16 cellular contexts compared by ENCODE assay signal in the genomic region with DNA sequence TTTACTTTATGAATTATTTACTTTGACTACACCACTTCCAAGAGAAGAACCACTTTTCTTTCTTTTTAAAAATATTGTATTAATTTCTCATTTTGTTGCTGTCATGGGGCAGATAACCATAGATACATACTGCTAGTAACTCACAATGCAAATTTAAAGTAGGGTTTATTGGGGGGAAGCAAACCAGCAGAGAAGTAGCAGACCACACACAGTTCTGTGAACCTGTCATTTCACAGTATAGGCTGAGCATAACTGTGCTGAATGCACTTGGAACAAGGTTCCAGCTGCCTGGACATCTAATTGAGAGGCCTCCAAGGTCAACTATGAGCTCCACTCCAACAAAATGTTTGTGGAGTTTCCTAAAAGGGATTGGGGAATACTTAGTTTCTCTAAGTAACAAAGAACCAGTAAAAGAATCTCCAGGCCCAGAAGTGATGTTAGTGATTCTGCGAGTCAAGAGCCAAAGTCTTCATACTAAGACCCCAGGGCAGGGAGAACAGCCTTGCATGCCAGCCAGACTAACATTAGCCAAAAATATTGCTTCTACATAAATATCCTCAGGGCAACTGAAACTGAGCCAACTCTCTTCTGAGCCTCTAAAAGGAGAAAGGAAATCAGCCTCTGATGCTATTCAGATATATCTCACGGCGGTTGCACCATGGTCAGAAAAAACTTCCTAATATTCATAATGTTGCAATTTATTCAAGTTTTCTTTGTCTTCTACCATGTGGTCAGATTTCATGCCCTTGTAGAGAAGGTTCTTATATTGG.
DNase-seq lines count a peak whose midpoint lies in the region; ATAC-seq, FAIRE-seq and TF ChIP-seq lines count a peak whose summit lies in the region.
"Had no signal": no experiment of that assay in that cellular context is flagged by ENCODE, and none has a peak within 500 bp of the region (broad histone marks: within the 10 kb centered on the region; RNA-seq: fewer than 3 reads in every experiment).

No MANE protein-coding gene starts in this region.

- H3K27ac ChIP-seq in ascending aorta (peak overlapping the region; percentile 54 to 57), thoracic aorta (peak overlapping the region; percentile 44), psoas muscle (no peak overlapping the region), kidney (ENCODE audit: low read depth in 2 of 2, low read length in 2 of 2) (no peak overlapping the region)

- peak overlapping the region in 1 of 2 donors; percentile 4 for H3K4me3 ChIP-seq in ascending aorta
- H3K4me3 ChIP-seq in thoracic aorta: no peak overlapping the region
- no peak overlapping the region for H3K4me3 ChIP-seq in psoas muscle
- H3K4me3 ChIP-seq in kidney (ENCODE audit: low read length in 2 of 2): no peak overlapping the region

- no peak for TF ChIP-seq CTCF in ascending aorta (IDR thresholded peaks at IDR 0.05)
- no peak for TF ChIP-seq CTCF in thoracic aorta (IDR thresholded peaks at IDR 0.05)
- TF ChIP-seq CTCF in psoas muscle (IDR thresholded peaks at IDR 0.05): no peak
- no peak for TF ChIP-seq CTCF in kidney (IDR thresholded peaks at IDR 0.05; ENCODE audit: borderline replicate concordance, extremely low read depth, insufficient read depth)

- DNase-seq in MV-4-11 (lab: John Stamatoyannopoulos, UW) (peak; percentile 1), ascending aorta (ENCODE audit: low spot score in 2 of 2) (no peak), thoracic aorta (ENCODE audit: low spot score) (no peak), psoas muscle (no peak), kidney (no peak)
- no peak for DNase-seq in activated CD4-positive, CD25-positive, alpha-beta regulatory T cell treated with anti-CD3 and anti-CD28 coated beads, Interleukin-2, amount 50 U/mL, for 72 hours
- DNase-seq: activated naive CD4-positive, alpha-beta T cell treated with anti-CD3 and anti-CD28 coated beads, Interleukin-2, amount 10 ng/mL, durations not matched to agents 7 days and 5 days; CD4-positive, alpha-beta memory T cell; cerebellar nuclear complex; erythroblast; GDM1; NCI-H524; occipital lobe; Right ventricle myocardium superior; small intestine had no signal

- H3K4me1 ChIP-seq in ascending aorta (peaks cover 5 to 8% of the 10 kb centered on the region in 2 donors), thoracic aorta (ENCODE audit: control insufficient read depth in 1 of 2, low read depth in 2 of 2) (peaks cover 7 to 9% of the 10 kb centered on the region in 2 donors), psoas muscle (no peaks in the 10 kb centered on the region), kidney (ENCODE audit: control insufficient read depth in 1 of 2, insufficient read depth in 1 of 2, low read depth in 1 of 2, low read length in 2 of 2) (no peaks in the 10 kb centered on the region)

- FAIRE-seq in kidney (lab: Jason Lieb, UNC): no peak

- intact Hi-C loops in ascending aorta (cut with DNase I) (loop anchor here (5.0 kb wide), 1 partner anchor 42 kb away; no protein-coding TSS in a partner anchor), psoas muscle (cut with DNase I) (no loop called here), kidney (cut with DNase I) (no loop called here)

- peak; percentile 46 for ATAC-seq in GM21529 (IDR thresholded peaks at IDR 0.05; ENCODE audit: unreplicated experiment)
- ATAC-seq in thoracic aorta (ENCODE audit: insufficient number of reproducible peaks, low FRiP score, low read depth): no peak
- ATAC-seq in psoas muscle: no peak

- H3K27me3 ChIP-seq in ascending aorta (no peaks in the 10 kb centered on the region), thoracic aorta (replicated peaks; ENCODE audit: insufficient read depth) (no peaks in the 10 kb centered on the region), psoas muscle (ENCODE audit: insufficient read depth in 3 of 3, low read length in 2 of 3) (no peaks in the 10 kb centered on the region)

- WGBS in psoas muscle, 3 donors: 65 to 85% (median 71%) methylated on average over 3 of the region's 3 CpGs

- no peaks in the 10 kb centered on the region for H3K36me3 ChIP-seq in ascending aorta
- no peaks in the 10 kb centered on the region for H3K36me3 ChIP-seq in thoracic aorta
- H3K36me3 ChIP-seq in psoas muscle (ENCODE audit: insufficient read depth in 1 of 2, low read depth in 1 of 2): no peaks in the 10 kb centered on the region
- H3K36me3 ChIP-seq in kidney (ENCODE audit: control insufficient read depth in 1 of 2, insufficient read depth in 2 of 2, low read length in 2 of 2): no peaks in the 10 kb centered on the region

- no peaks in the 10 kb centered on the region for H3K9me3 ChIP-seq in ascending aorta
- no peaks in the 10 kb centered on the region for H3K9me3 ChIP-seq in thoracic aorta
- H3K9me3 ChIP-seq in psoas muscle: no peaks in the 10 kb centered on the region
- no peaks in the 10 kb centered on the region for H3K9me3 ChIP-seq in kidney (ENCODE audit: control insufficient read depth in 1 of 2, low read length in 2 of 2)

- H3K9ac ChIP-seq in kidney (ENCODE audit: low read length in 2 of 2): no peak overlapping the region

Comparison
In these comparisons a context has a peak if more than half of its experiments do, and no peak if none do; other contexts are left out.
1. H3K27ac ChIP-seq: peak in ascending aorta (2 of 2) and thoracic aorta (2 of 2); none in psoas muscle (single experiment) and kidney (0 of 2).